Comparison of ENCODE assay signal across 9 cellular contexts in genomic region chr6:116764961-116765841, GRCh38. TPM values are rescaled to one million over a fixed set of nuclear protein-coding genes. Genes with fewer than 3 reads are reported as not detected.
DNase-seq lines count a peak whose midpoint lies in the region; ATAC-seq and FAIRE-seq lines count a peak whose summit lies in the region.
"Had no signal": no experiment of that assay in that cellular context is flagged by ENCODE, and none has a peak within 500 bp of the region (broad histone marks: within the 10 kb centered on the region; RNA-seq: fewer than 3 reads in every experiment).

Gene FAM162B, minus strand, starts transcription at chr6:116765719. Its CDS starts 143 bp downstream, at chr6:116765576.

- peak within 1 kb of the TSS; percentile 94 for H2AFZ ChIP-seq in neuronal stem cell (ENCODE audit: low read length)

- peak within 1 kb of the TSS; percentile 27 for H2BK15ac ChIP-seq in neuronal stem cell (ENCODE audit: low read length)

- H3K14ac ChIP-seq in neuronal stem cell (ENCODE audit: low read length), result no peak within 1 kb of the TSS

- ATAC-seq in HG03095 (IDR thresholded peaks at IDR 0.05; ENCODE audit: unreplicated experiment) (no peak), HG03378 (IDR thresholded peaks at IDR 0.05; ENCODE audit: unreplicated experiment) (no peak)

- peaks cover 0 to 1% of the 10 kb centered on the region in 2 donors for H3K4me1 ChIP-seq in neuronal stem cell (ENCODE audit: control insufficient read depth in 2 of 2, insufficient read depth in 1 of 2, low read depth in 1 of 2, low read length in 2 of 2)
- H3K4me1 ChIP-seq: BLaER1 treated with 17β-estradiol and CSF1 and Interleukin-3, amounts not matched to agents 10 nM and 100 nM had no signal

- H3K79me1 ChIP-seq in neuronal stem cell (ENCODE audit: low read depth, low read length), result no peaks in the 10 kb centered on the region

- no peaks in the 10 kb centered on the region for H3K9me3 ChIP-seq in neuronal stem cell (replicated peaks in 1 of 2; ENCODE audit: control insufficient read depth in 2 of 2, insufficient read depth in 1 of 2, low read depth in 1 of 2, low read length in 2 of 2)

- no peak within 1 kb of the TSS for H3K4ac ChIP-seq in neuronal stem cell (ENCODE audit: low read length)

- H3K27me3 ChIP-seq in neuronal stem cell (ENCODE audit: control insufficient read depth in 3 of 3, insufficient read depth in 3 of 3, low read depth in 1 of 3, low read length in 3 of 3), result peaks cover 7 to 76% (median 25%) of the 10 kb centered on the region in 3 experiments

- H3K27ac ChIP-seq in neuronal stem cell (replicated peaks; ENCODE audit: low read length), result no peak within 1 kb of the TSS
- H3K27ac ChIP-seq: BLaER1 treated with 17β-estradiol and CSF1 and Interleukin-3, amounts not matched to agents 10 nM and 100 nM had no signal

- H4K91ac ChIP-seq in neuronal stem cell (ENCODE audit: low read depth, low read length, poor library complexity), result no peak within 1 kb of the TSS

- no peak within 1 kb of the TSS for H2BK5ac ChIP-seq in neuronal stem cell (ENCODE audit: low read length)

- peak within 1 kb of the TSS; percentile 82 for H3K9ac ChIP-seq in neuronal stem cell (ENCODE audit: low read depth, low read length, poor library complexity)
- H3K9ac ChIP-seq: BLaER1 treated with 17β-estradiol and CSF1 and Interleukin-3, amounts not matched to agents 10 nM and 100 nM had no signal

- peak within 1 kb of the TSS; percentile 48 for H3K23ac ChIP-seq in neuronal stem cell (ENCODE audit: low read depth, low read length, poor library complexity)

- no CpG with 5 or more reads among the region's 89 CpGs for WGBS in neuronal stem cell (ENCODE audit: extremely low coverage in 2 of 2, insufficient read length in 2 of 2, insufficient replicate concordance in 1 of 2), 2 donors

- no peak for FAIRE-seq in frontal cortex (lab: Jason Lieb, UNC)

- H2BK120ac ChIP-seq in neuronal stem cell (ENCODE audit: low read depth, low read length), result no peak within 1 kb of the TSS

- H4K8ac ChIP-seq in neuronal stem cell (ENCODE audit: low read depth, low read length), result no peak within 1 kb of the TSS

- H3K4me3 ChIP-seq in neuronal stem cell (ENCODE audit: low read length in 2 of 2), result peak within 1 kb of the TSS; percentile 26 to 80
- H3K4me3 ChIP-seq: BLaER1 treated with 17β-estradiol and CSF1 and Interleukin-3, amounts not matched to agents 10 nM and 100 nM had no signal

- H2AK5ac ChIP-seq in neuronal stem cell (ENCODE audit: low read depth, low read length), result peak within 1 kb of the TSS; percentile 49

- peak within 1 kb of the TSS; percentile 92 for H3K18ac ChIP-seq in neuronal stem cell (ENCODE audit: low read length)

- H3K36me3 ChIP-seq in neuronal stem cell (replicated peaks in 1 of 2; ENCODE audit: control insufficient read depth in 2 of 2, insufficient read depth in 2 of 2, low read length in 2 of 2), result no peaks in the 10 kb centered on the region
- H3K36me3 ChIP-seq: BLaER1 treated with 17β-estradiol and CSF1 and Interleukin-3, amounts not matched to agents 10 nM and 100 nM had no signal

- no peak within 1 kb of the TSS for H2BK12ac ChIP-seq in neuronal stem cell (ENCODE audit: low read length)

- DNase-seq in NCI-H748 (lab: John Stamatoyannopoulos, UW; ENCODE audit: unreplicated experiment) (peak; percentile 5), NCI-H748 treated with DMSO at 0.1 percent for 48 hours (lab: John Stamatoyannopoulos, UW) (no peak), frontal cortex (ENCODE audit: low spot score in 2 of 2) (peak; percentile 26 to 41), neuronal stem cell (ENCODE audit: low spot score) (peak; percentile 40), A172 (ENCODE audit: low spot score) (no peak)
- peak; percentile 6 to 9 for DNase-seq in activated CD4-positive, alpha-beta T cell treated with anti-CD3 and anti-CD28 coated beads, Interleukin-2, amount 50 U/mL, for 48 hours

- H3K4me2 ChIP-seq in neuronal stem cell (ENCODE audit: insufficient read depth, low read length, poor library complexity, severe bottlenecking), result peak within 1 kb of the TSS; percentile 91
- H3K4me2 ChIP-seq: BLaER1 treated with 17β-estradiol and CSF1 and Interleukin-3, amounts not matched to agents 10 nM and 100 nM had no signal

RNA-seq across cellular contexts. Expression of gene FAM162B, which starts in this region (rescaled TPM):
- total RNA-seq in frontal cortex, result 1.2 TPM
- 2.3 TPM for polyA plus RNA-seq in neuronal stem cell (2013, experiment 1 of 2)
- 2.4 TPM for polyA plus RNA-seq in neuronal stem cell (2013, experiment 2 of 2)
- total RNA-seq in A172 (2014; rRNA removed; shearing (Covaris generic)), result not detected in 2 replicates

Comparison
In these comparisons a context has a peak if more than half of its experiments do, and no peak if none do; other contexts are left out.
1. DNase-seq: peak in NCI-H748 (single experiment), activated CD4-positive, alpha-beta T cell treated with anti-CD3 and anti-CD28 coated beads, Interleukin-2, amount 50 U/mL, for 48 hours (2 of 2), frontal cortex (2 of 2) and neuronal stem cell (single experiment); none in NCI-H748 treated with DMSO at 0.1 percent for 48 hours (single experiment) and A172 (single experiment).